ENCODE assay signal across 12 cellular contexts in genomic region chr3:148698190-148698806, GRCh38. TPM values are rescaled to one million over a fixed set of nuclear protein-coding genes. Genes with fewer than 3 reads are reported as not detected.
DNase-seq lines count a peak whose midpoint lies in the region; ATAC-seq and TF ChIP-seq lines count a peak whose summit lies in the region.
"Had no signal": no experiment of that assay in that cellular context is flagged by ENCODE, and none has a peak within 500 bp of the region (broad histone marks: within the 10 kb centered on the region; RNA-seq: fewer than 3 reads in every experiment).

No MANE protein-coding gene starts in this region.

- no peaks in the 10 kb centered on the region for H3K4me1 ChIP-seq in cardiac muscle cell (ENCODE audit: low read depth)
- H3K4me1 ChIP-seq in neuron (ENCODE audit: insufficient read depth, low read length) = peaks cover 6% of the 10 kb centered on the region
- peaks cover 0 to 2% of the 10 kb centered on the region in 2 donors for H3K4me1 ChIP-seq in aorta (ENCODE audit: control insufficient read depth in 1 of 2, insufficient read depth in 2 of 2, low read length in 2 of 2)

- H3K27ac Mint-ChIP-seq in glutamatergic neuron (ENCODE audit: unreplicated experiment) = no peak overlapping the region
- H3K27ac Mint-ChIP-seq: stimulated activated naive CD8-positive, alpha-beta T cell treated with anti-CD3 and anti-CD28 coated beads, Interleukin-15, amount 100 ng/mL, for 72 hours had no signal

- H3K4me3 Mint-ChIP-seq in glutamatergic neuron (ENCODE audit: unreplicated experiment) = peak overlapping the region; percentile 84
- H3K4me3 Mint-ChIP-seq: stimulated activated naive CD8-positive, alpha-beta T cell treated with anti-CD3 and anti-CD28 coated beads, Interleukin-15, amount 100 ng/mL, for 72 hours had no signal

- no peaks in the 10 kb centered on the region for H3K9me3 ChIP-seq in cardiac muscle cell (ENCODE audit: low read depth)
- no peaks in the 10 kb centered on the region for H3K9me3 ChIP-seq in neuron (ENCODE audit: low read length)
- H3K9me3 ChIP-seq in aorta (ENCODE audit: control insufficient read depth, low read length) = no peaks in the 10 kb centered on the region

- H3K4me1 Mint-ChIP-seq in glutamatergic neuron (ENCODE audit: low read depth, unreplicated experiment) = peaks cover 6% of the 10 kb centered on the region
- H3K4me1 Mint-ChIP-seq: stimulated activated naive CD8-positive, alpha-beta T cell treated with anti-CD3 and anti-CD28 coated beads, Interleukin-15, amount 100 ng/mL, for 72 hours had no signal

- no peak for TF ChIP-seq CTCF in cardiac muscle cell (IDR thresholded peaks at IDR 0.05; ENCODE audit: low read depth, low read length)
- TF ChIP-seq CTCF in glutamatergic neuron (IDR thresholded peaks at IDR 0.05; ENCODE audit: partially characterized antibody, unreplicated experiment) = no peak

- peaks cover 62% of the 10 kb centered on the region for H3K27me3 ChIP-seq in cardiac muscle cell
- H3K27me3 ChIP-seq in neuron (ENCODE audit: insufficient read depth, low read length) = peaks cover 31% of the 10 kb centered on the region
- no peaks in the 10 kb centered on the region for H3K27me3 ChIP-seq in aorta (ENCODE audit: control insufficient read depth in 1 of 2, insufficient read depth in 2 of 2, low read length in 1 of 2)

- intact Hi-C loops in Right ventricle myocardium inferior (cut with DNase I) = loop anchor here (10.0 kb wide), 1 partner anchor 53 kb away; no protein-coding TSS in a partner anchor
- intact Hi-C loops in aorta (cut with DNase I) = no loop called here

- H3K27me3 Mint-ChIP-seq in glutamatergic neuron (ENCODE audit: unreplicated experiment) = no peaks in the 10 kb centered on the region

- ATAC-seq in Right ventricle myocardium inferior (no peak), aorta (ENCODE audit: low FRiP score) (peak; percentile 44), GM18511 (IDR thresholded peaks at IDR 0.05; ENCODE audit: unreplicated experiment) (no peak), GM19035 (IDR thresholded peaks at IDR 0.05; ENCODE audit: unreplicated experiment) (no peak)
- ATAC-seq: stimulated activated naive CD8-positive, alpha-beta T cell treated with anti-CD3 and anti-CD28 coated beads, Interleukin-15, amount 100 ng/mL, for 72 hours had no signal

- H3K36me3 Mint-ChIP-seq in glutamatergic neuron (ENCODE audit: unreplicated experiment) = no peaks in the 10 kb centered on the region

- no peak for DNase-seq in cardiac muscle cell (ENCODE audit: low read depth in 1 of 2, low spot score in 1 of 2)
- no peak for DNase-seq in Right ventricle myocardium inferior (ENCODE audit: missing footprints)
- DNase-seq in glutamatergic neuron = no peak
- DNase-seq in aorta = no peak
- no peak for DNase-seq in AML-193 (lab: John Stamatoyannopoulos, UW)
- DNase-seq: ACHN; activated T-cell treated with anti-CD3 and anti-CD28 coated beads, Interleukin-2, amount 50 U/mL, for 1 hour; NCI-H2029; stimulated activated naive CD8-positive, alpha-beta T cell treated with anti-CD3 and anti-CD28 coated beads, Interleukin-15, amount 100 ng/mL, for 72 hours had no signal

- H3K27ac ChIP-seq in cardiac muscle cell (no peak overlapping the region), aorta (ENCODE audit: low read depth in 1 of 2, low read length in 2 of 2) (no peak overlapping the region)

- H3K36me3 ChIP-seq in cardiac muscle cell = no peaks in the 10 kb centered on the region
- no peaks in the 10 kb centered on the region for H3K36me3 ChIP-seq in neuron (ENCODE audit: insufficient read depth, low read length)
- H3K36me3 ChIP-seq in aorta (ENCODE audit: control insufficient read depth in 1 of 2, insufficient read depth in 2 of 2, low read length in 1 of 2) = no peaks in the 10 kb centered on the region

- peak overlapping the region; percentile 78 for H2AFZ ChIP-seq in neuron (ENCODE audit: low read depth, low read length)

- 35% methylated on average over 17 of the region's 17 CpGs for WGBS in aorta, 2 donors

- H3K9me3 Mint-ChIP-seq in glutamatergic neuron (ENCODE audit: unreplicated experiment) = no peaks in the 10 kb centered on the region

- H3K4me3 ChIP-seq in cardiac muscle cell (peak overlapping the region; percentile 38), neuron (ENCODE audit: low read length) (peak overlapping the region; percentile 49), aorta (ENCODE audit: low read length in 2 of 2) (peak overlapping the region; percentile 78 to 84)

RNA-seq across cellular contexts. Expression of gene AGTR1, which starts 0.6 kb away (rescaled TPM):
- not detected in 2 replicates for total RNA-seq in cardiac muscle cell
- polyA plus RNA-seq in cardiac muscle cell = not detected in 2 replicates
- 2.2 TPM for total RNA-seq in Right ventricle myocardium inferior
- not detected for total RNA-seq in glutamatergic neuron (ENCODE audit: unreplicated experiment)
- 1 to 10 TPM; 4.0 to 8.5 TPM for total RNA-seq in aorta
- polyA plus RNA-seq in aorta = 1 to 10 TPM in 1 of 2 donors, under 1 TPM in 1; 0.38 to 1.4 TPM
